In genomic region chr6:166056637-166057036, GRCh38 we compare ENCODE assay signal across 18 cellular contexts.
DNase-seq lines count a peak whose midpoint lies in the region; ATAC-seq and TF ChIP-seq lines count a peak whose summit lies in the region.
"Had no signal": no experiment of that assay in that cellular context is flagged by ENCODE, and none has a peak within 500 bp of the region (broad histone marks: within the 10 kb centered on the region; RNA-seq: fewer than 3 reads in every experiment).

No MANE protein-coding gene starts in this region.

- no peak overlapping the region for H3K4me3 ChIP-seq in fibroblast of villous mesenchyme (ENCODE audit: low read depth, low read length)
- H3K4me3 ChIP-seq in aorta (ENCODE audit: low read length in 2 of 2), result no peak overlapping the region
- H3K4me3 ChIP-seq: cardiac muscle cell had no signal

- H3K36me3 ChIP-seq in aorta (ENCODE audit: control insufficient read depth in 1 of 2, insufficient read depth in 2 of 2, low read length in 1 of 2), result no peaks in the 10 kb centered on the region
- H3K36me3 ChIP-seq: cardiac muscle cell had no signal

- H3K27ac ChIP-seq in aorta (ENCODE audit: low read depth in 1 of 2, low read length in 2 of 2), result no peak overlapping the region
- H3K27ac ChIP-seq: C4-2B, cardiac muscle cell had no signal

- no peaks in the 10 kb centered on the region for H3K9me3 ChIP-seq in aorta (ENCODE audit: control insufficient read depth, low read length)

- peak in 41 of 58 donors; percentile 1 to 81 (median 37) for DNase-seq in anterior cingulate cortex (lab: John Stamatoyannopoulos, UW)
- peak; percentile 81 for DNase-seq in fibroblast of villous mesenchyme (ENCODE audit: low read depth)
- peak; percentile 36 for DNase-seq in myocyte (ENCODE audit: low read depth)
- peak in 1 of 2 donors; percentile 70 for DNase-seq in aorta
- DNase-seq in DMS 273 treated with DMSO at 0.1 percent for 48 hours (lab: John Stamatoyannopoulos, UW), result no peak
- no peak for DNase-seq in NCI-H2171 (lab: John Stamatoyannopoulos, UW)
- DNase-seq in GM19240 (ENCODE audit: insufficient read length, low spot score), result no peak
- DNase-seq: activated CD4-positive, CD25-positive, alpha-beta regulatory T cell treated with anti-CD3 and anti-CD28 coated beads, Interleukin-2, amount 50 U/mL, for 72 hours; activated CD8-positive, alpha-beta memory T cell treated with anti-CD3 and anti-CD28 coated beads, Interleukin-2, amount 50 U/mL, for 4 hours; activated naive CD4-positive, alpha-beta T cell treated with anti-CD3 and anti-CD28 coated beads, Interleukin-2, amount 10 ng/mL, durations not matched to agents 7 days and 5 days; DMS153; effector memory CD8-positive, alpha-beta T cell; Karpas-422; NCI-H1694; NCI-H446; SIG-M5 had no signal

- intact Hi-C loops in aorta (cut with DNase I), result no loop called here

- WGBS in aorta, 2 donors, result 20 to 25% methylated on average over 4 of the region's 4 CpGs

- no peaks in the 10 kb centered on the region for H3K27me3 ChIP-seq in aorta (ENCODE audit: control insufficient read depth in 1 of 2, insufficient read depth in 2 of 2, low read length in 1 of 2)
- H3K27me3 ChIP-seq: cardiac muscle cell had no signal

- TF ChIP-seq CTCF in fibroblast of villous mesenchyme (IDR thresholded peaks at IDR 0.05; ENCODE audit: insufficient read depth, low read depth, low read length), result no peak

- peak; percentile 82 for ATAC-seq in aorta (ENCODE audit: low FRiP score)
- ATAC-seq: effector memory CD8-positive, alpha-beta T cell had no signal

- no peaks in the 10 kb centered on the region for H3K4me1 ChIP-seq in aorta (ENCODE audit: control insufficient read depth in 1 of 2, insufficient read depth in 2 of 2, low read length in 2 of 2)

Comparison
In these comparisons a context has a peak if more than half of its experiments do, and no peak if none do; other contexts are left out.
1. DNase-seq: peak in anterior cingulate cortex (41 of 58), fibroblast of villous mesenchyme (single experiment) and myocyte (single experiment); none in DMS 273 treated with DMSO at 0.1 percent for 48 hours (single experiment), NCI-H2171 (single experiment) and GM19240 (single experiment).